Comparison of ENCODE assay signal across 8 cellular contexts in genomic region chr14:69460093-69460701, GRCh38. TPM values are rescaled to one million over a fixed set of nuclear protein-coding genes. Genes with fewer than 3 reads are reported as not detected.
DNase-seq lines count a peak whose midpoint lies in the region; ATAC-seq and TF ChIP-seq lines count a peak whose summit lies in the region.

No MANE protein-coding gene starts in this region.

- DNase-seq in CD4-positive, alpha-beta memory T cell, result peak; percentile 42 to 51 (median 49)
- DNase-seq in NCI-H510A (lab: John Stamatoyannopoulos, UW) (peak; percentile 18), dermis microvascular lymphatic vessel endothelial cell (ENCODE audit: low read depth in 2 of 2) (peak; percentile 88 to 91), lung (ENCODE audit: low spot score) (peak; percentile 49)
- peak; percentile 68 for DNase-seq in activated CD4-positive, alpha-beta T cell treated with anti-CD3 and anti-CD28 coated beads for 48 hours
- DNase-seq in stimulated activated CD8-positive, alpha-beta memory T cell treated with anti-CD3 and anti-CD28 coated beads, Interleukin-4, amount 100 ng/mL, for 1 hour (ENCODE audit: low read depth in 2 of 2, low spot score in 1 of 2), result peak; percentile 7 to 14

- H3K9me3 Mint-ChIP-seq in CD4-positive, alpha-beta memory T cell, result no peaks in the 10 kb centered on the region

- CTCF ChIA-PET in CD4-positive, alpha-beta memory T cell (lab: Charles Lee; ENCODE audit: partially characterized antibody), result interaction anchor here (0.8 to 7.8 kb wide), 18 partner anchors 9 to 598 kb away, joined by 3 to 75 read pairs (median 4); no protein-coding TSS in a partner anchor

- no peaks in the 10 kb centered on the region for H3K9me3 ChIP-seq in CD4-positive, alpha-beta memory T cell (ENCODE audit: control insufficient read depth in 1 of 2, low read length in 2 of 2)
- H3K9me3 ChIP-seq in lung (ENCODE audit: control insufficient read depth in 2 of 2, insufficient read depth in 1 of 2, low read length in 1 of 2), result no peaks in the 10 kb centered on the region

- no peaks in the 10 kb centered on the region for H3K4me1 ChIP-seq in CD4-positive, alpha-beta memory T cell (ENCODE audit: insufficient read depth, low read length)
- no peaks in the 10 kb centered on the region for H3K4me1 ChIP-seq in lung (ENCODE audit: control insufficient read depth in 2 of 2, insufficient read depth in 2 of 2, low read length in 2 of 2)

- intact Hi-C loops in CD4-positive, alpha-beta memory T cell (cut with micrococcal nuclease), result loop anchor here (1.0 kb wide), 1 partner anchor 331 kb away; no protein-coding TSS in a partner anchor

- H3K4me3 Mint-ChIP-seq in CD4-positive, alpha-beta memory T cell, result no peak overlapping the region

- H3K27me3 ChIP-seq in CD4-positive, alpha-beta memory T cell (ENCODE audit: insufficient read depth, low read length), result no peaks in the 10 kb centered on the region
- H3K27me3 ChIP-seq in lung (ENCODE audit: control insufficient read depth, insufficient read depth), result no peaks in the 10 kb centered on the region

- H3K4me3 ChIP-seq in CD4-positive, alpha-beta memory T cell (ENCODE audit: low read length in 2 of 2), result no peak overlapping the region
- no peak overlapping the region for H3K4me3 ChIP-seq in lung

- no peak overlapping the region for H3K27ac ChIP-seq in CD4-positive, alpha-beta memory T cell (ENCODE audit: low read depth, low read length)
- H3K27ac ChIP-seq in lung (ENCODE audit: low read depth in 1 of 2, low read length in 1 of 2), result no peak overlapping the region

- no peaks in the 10 kb centered on the region for H3K4me1 Mint-ChIP-seq in CD4-positive, alpha-beta memory T cell

- H3K36me3 ChIP-seq in CD4-positive, alpha-beta memory T cell (ENCODE audit: insufficient read depth, low read length), result peaks cover 15% of the 10 kb centered on the region
- H3K36me3 ChIP-seq in lung (ENCODE audit: control insufficient read depth in 2 of 2, insufficient read depth in 2 of 2, low read length in 2 of 2), result peaks cover 13 to 15% of the 10 kb centered on the region in 2 donors

- H3K27ac Mint-ChIP-seq in CD4-positive, alpha-beta memory T cell, result no peak overlapping the region

- peaks cover 21 to 46% of the 10 kb centered on the region in 2 donors for H3K36me3 Mint-ChIP-seq in CD4-positive, alpha-beta memory T cell

- ATAC-seq in HG02938 (IDR thresholded peaks at IDR 0.05; ENCODE audit: unreplicated experiment) (peak; percentile 77), lung (ENCODE audit: insufficient read depth, low FRiP score) (peak; percentile 74), HG03045 (IDR thresholded peaks at IDR 0.05; ENCODE audit: unreplicated experiment) (no peak)

- H3K27me3 Mint-ChIP-seq in CD4-positive, alpha-beta memory T cell, result no peaks in the 10 kb centered on the region

- peak; percentile 79 for TF ChIP-seq CTCF in lung (IDR thresholded peaks at IDR 0.05; ENCODE audit: control extremely low read depth, extremely low read depth)

- WGBS in lung, 2 donors, result 26% methylated on average over 4 of the region's 4 CpGs

- POLR2A ChIA-PET in CD4-positive, alpha-beta memory T cell (lab: Charles Lee; ENCODE audit: partially characterized antibody), result interaction anchor here (1.7 kb wide), 1 partner anchor 62 kb away, joined by 4 read pairs; the partner anchor contains the start of genes ERH and SLC39A9

RNA-seq across cellular contexts. Expression of gene PLEKHD1, which starts 24.3 kb away (rescaled TPM):
- under 1 TPM; 0.30 to 0.32 TPM for total RNA-seq in CD4-positive, alpha-beta memory T cell
- under 1 TPM in 1 of 2 donors, not detected in 1; 0.13 TPM for polyA plus RNA-seq in CD4-positive, alpha-beta memory T cell
- total RNA-seq in dermis microvascular lymphatic vessel endothelial cell (under 0.01 and 0.13 TPM in 2 replicates), lung (under 1 TPM in 1 of 2 donors, not detected in 1; 0.83 TPM)
- under 1 TPM; 0.11 to 0.33 TPM for polyA plus RNA-seq in lung

Comparison
In these comparisons a context has a peak if more than half of its experiments do, and no peak if none do; other contexts are left out.
1. DNase-seq: peak in every context shown above with its lines; median percentile 90 in dermis microvascular lymphatic vessel endothelial cell; 68 in activated CD4-positive, alpha-beta T cell treated with anti-CD3 and anti-CD28 coated beads for 48 hours; 49 in CD4-positive, alpha-beta memory T cell; 49 in lung; 18 in NCI-H510A; 10 in stimulated activated CD8-positive, alpha-beta memory T cell treated with anti-CD3 and anti-CD28 coated beads, Interleukin-4, amount 100 ng/mL, for 1 hour.